In the genomic region with DNA sequence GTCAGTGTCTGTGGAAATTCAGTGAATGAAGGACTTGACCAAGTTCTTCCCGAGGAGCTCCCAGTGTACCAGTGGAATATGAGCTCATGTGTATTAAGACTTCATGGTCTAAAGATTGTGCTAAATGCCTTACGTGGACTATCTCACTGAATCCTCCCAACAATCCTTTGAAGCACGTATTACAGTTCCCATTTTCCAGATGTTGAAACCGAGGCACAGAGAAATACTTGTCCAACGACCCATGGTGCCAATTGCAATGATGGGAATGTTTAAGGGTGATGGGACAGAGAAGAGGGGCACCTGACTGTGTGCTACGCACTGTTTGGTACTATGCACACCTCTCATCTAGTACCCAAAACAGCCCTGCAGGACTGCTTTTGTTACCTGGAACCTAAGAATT, we compare ENCODE assay signal across 26 cellular contexts.
DNase-seq lines count a peak whose midpoint lies in the region; ATAC-seq, FAIRE-seq and TF ChIP-seq lines count a peak whose summit lies in the region.
"Had no signal": no experiment of that assay in that cellular context is flagged by ENCODE, and none has a peak within 500 bp of the region (broad histone marks: within the 10 kb centered on the region; RNA-seq: fewer than 3 reads in every experiment).

No MANE protein-coding gene starts in this region.

- POLR2A ChIA-PET in HepG2 (lab: Yijun Ruan, JAX) = no interaction called here
- POLR2A ChIA-PET in K562 (lab: Yijun Ruan, JAX) = interaction anchor here (0.5 to 1.4 kb wide), 2 partner anchors 8 to 561 kb away, joined by 3 read pairs; no protein-coding TSS in a partner anchor
- POLR2A ChIA-PET in H1 (lab: Charles Lee; ENCODE audit: partially characterized antibody) = interaction anchor here (0.6 kb wide), 1 partner anchor 62 kb away, joined by 3 read pairs; no protein-coding TSS in a partner anchor

- 0 out of 2 replicates have a peak, but pooled peaks cover 3% of the 10 kb centered on the region for H4K20me1 ChIP-seq in HepG2 (ENCODE audit: insufficient read depth, low read length)
- no peaks in the 10 kb centered on the region for H4K20me1 ChIP-seq in K562 (replicated peaks; ENCODE audit: control insufficient read depth, insufficient read depth, low read length)
- H4K20me1 ChIP-seq in H1 (replicated peaks in 1 of 2; ENCODE audit: control insufficient read depth in 1 of 2, insufficient read depth in 2 of 2, low read length in 2 of 2) = no peaks in the 10 kb centered on the region
- H4K20me1 ChIP-seq: BLaER1 had no signal

- no peak for DNase-seq in HepG2 (ENCODE audit: low spot score)
- DNase-seq in right lobe of liver = no peak
- DNase-seq in K562 (ENCODE audit: extremely low read depth in 1 of 4, low spot score in 3 of 4) = no peak
- no peak for DNase-seq in H1 (ENCODE audit: low read depth in 1 of 2, low spot score in 2 of 2)
- no peak for DNase-seq in right cardiac atrium
- DNase-seq: 8988T; ACHN; BE2C; C1 segment of cervical spinal cord; CD4-positive, alpha-beta memory T cell; CD4-positive, CD25-positive, alpha-beta regulatory T cell; CD8-positive, alpha-beta memory T cell; COR-L47; DMS 273 treated with DMSO at 0.1 percent for 48 hours; DMS153; DMS79; DND-41; EL; GDM1 had no signal

- no peak overlapping the region for H2BK5ac ChIP-seq in H1 (ENCODE audit: low read depth, low read length)

- H3K4me1 ChIP-seq in HepG2 (ENCODE audit: insufficient read depth, low read length) = 0 out of 2 replicates have a peak, but pooled peaks cover 5% of the 10 kb centered on the region
- peaks cover 0 to 10% (median 4%) of the 10 kb centered on the region in 4 donors for H3K4me1 ChIP-seq in right lobe of liver
- peaks cover 6 to 19% of the 10 kb centered on the region in 2 experiments; a peak in 4 of 5 replicates for H3K4me1 ChIP-seq in K562 (replicated peaks in 1 of 2; ENCODE audit: control insufficient read depth in 2 of 2, insufficient read depth in 2 of 2, low read length in 2 of 2)
- H3K4me1 ChIP-seq in H1 (replicated peaks in 1 of 4; ENCODE audit: control insufficient read depth in 3 of 4, insufficient read depth in 4 of 4, low read length in 3 of 4) = peaks cover 0 to 3% (median 1%) of the 10 kb centered on the region in 4 experiments; a peak in 4 of 7 replicates
- peaks cover under 1% of the 10 kb centered on the region for H3K4me1 ChIP-seq in right cardiac atrium (ENCODE audit: control insufficient read depth, insufficient read depth, low read length)

- no peak overlapping the region for H2BK12ac ChIP-seq in H1 (ENCODE audit: low read depth, low read length)

- H4K8ac ChIP-seq in H1 (ENCODE audit: extremely low read depth, insufficient read depth, low read length) = no peak overlapping the region

- TF ChIP-seq RAD21 in HepG2 (CRISPR knock-in tag; IDR thresholded peaks at IDR 0.05) = no peak
- TF ChIP-seq RAD21 in K562 (CRISPR knock-in tag; conservative IDR thresholded peaks at IDR 0.05 in 1 of 2, IDR thresholded peaks at IDR 0.05 in 1 of 2) = no peak
- TF ChIP-seq RAD21 in H1 (IDR thresholded peaks at IDR 0.05 in 1 of 2, conservative IDR thresholded peaks at IDR 0.05 in 1 of 2; ENCODE audit: low read depth in 2 of 2, low read length in 2 of 2) = no peak

- no peak overlapping the region for H3K4ac ChIP-seq in H1 (replicated peaks; ENCODE audit: insufficient read length, low read depth, low read length)

- no peaks in the 10 kb centered on the region for H3K23me2 ChIP-seq in H1 (ENCODE audit: low read depth, low read length)

- no peak overlapping the region for H3K18ac ChIP-seq in H1 (ENCODE audit: extremely low read depth, low read length)

- H3K27me3 ChIP-seq in HepG2 (ENCODE audit: control insufficient read depth in 1 of 2, insufficient read depth in 2 of 2, low read length in 2 of 2) (no peaks in the 10 kb centered on the region), right lobe of liver (no peaks in the 10 kb centered on the region), K562 (ENCODE audit: control insufficient read depth in 2 of 2, insufficient read depth in 2 of 2, low read length in 2 of 2) (peaks cover 3 to 19% of the 10 kb centered on the region in 2 experiments; a peak in 3 of 5 replicates), H1 (replicated peaks in 1 of 4; ENCODE audit: control insufficient read depth in 3 of 4, extremely low read depth in 1 of 4, insufficient read depth in 3 of 4, low read length in 3 of 4) (no peaks in the 10 kb centered on the region), right cardiac atrium (ENCODE audit: control insufficient read depth, insufficient read depth) (no peaks in the 10 kb centered on the region)
- H3K27me3 ChIP-seq: BE2C, BLaER1 had no signal

- H2AFZ ChIP-seq in HepG2 (ENCODE audit: low read length) (no peak overlapping the region), K562 (ENCODE audit: low read depth, low read length) (no peak overlapping the region), H1 (ENCODE audit: low read length) (no peak overlapping the region)

- no peaks in the 10 kb centered on the region for H3K79me2 ChIP-seq in HepG2 (ENCODE audit: insufficient read depth, low read length)
- no peaks in the 10 kb centered on the region for H3K79me2 ChIP-seq in K562 (ENCODE audit: control insufficient read depth, insufficient read depth, low read length)
- no peaks in the 10 kb centered on the region for H3K79me2 ChIP-seq in H1 (ENCODE audit: control insufficient read depth in 1 of 2, insufficient read depth in 2 of 2, low read length in 2 of 2)

- WGBS in HepG2 (ENCODE audit: low lambda C conversion rate) = 68% methylated on average over 6 of the region's 6 CpGs
- 82% methylated on average over 2 of the region's 6 CpGs for WGBS in right lobe of liver (ENCODE audit: insufficient coverage, low coverage, low lambda C conversion rate, missing lambda C conversion rate)
- WGBS in K562 (ENCODE audit: insufficient coverage, low coverage, missing lambda C conversion rate) = 31% methylated on average over 6 of the region's 6 CpGs
- WGBS in H1 (ENCODE audit: extremely low coverage in 1 of 2, insufficient coverage in 1 of 2, insufficient read length in 1 of 2, insufficient replicate concordance in 2 of 2, low coverage in 1 of 2, low lambda C conversion rate in 2 of 2, missing lambda C conversion rate in 1 of 2), 2 experiments = 82% methylated on average over 6 of the region's 6 CpGs; no CpG with 5 or more reads in 1 of the 2 experiments
- WGBS in right cardiac atrium = 87% methylated on average over 6 of the region's 6 CpGs

- TF ChIP-seq POLR2A in HepG2 (IDR thresholded peaks at IDR 0.05; ENCODE audit: insufficient read depth in 1 of 2, low read depth in 2 of 2, low read length in 2 of 2) (no peak), right lobe of liver (IDR thresholded peaks at IDR 0.05) (no peak), K562 (conservative IDR thresholded peaks at IDR 0.05) (no peak), H1 (IDR thresholded peaks at IDR 0.05; ENCODE audit: control extremely low read depth in 1 of 2, low read depth in 2 of 2, low read length in 2 of 2) (no peak)

- no peak overlapping the region for H4K5ac ChIP-seq in H1 (ENCODE audit: insufficient read length, low read depth, low read length)

- no peak overlapping the region for H2BK120ac ChIP-seq in H1 (replicated peaks; ENCODE audit: low read depth, low read length)

- no peaks in the 10 kb centered on the region for H3K36me3 ChIP-seq in HepG2 (replicated peaks in 1 of 2; ENCODE audit: control insufficient read depth in 1 of 2, insufficient read depth in 2 of 2, low read length in 2 of 2)
- no peaks in the 10 kb centered on the region for H3K36me3 ChIP-seq in right lobe of liver
- H3K36me3 ChIP-seq in K562 (ENCODE audit: control insufficient read depth, insufficient read depth, low read length) = no peaks in the 10 kb centered on the region
- H3K36me3 ChIP-seq in H1 (ENCODE audit: control insufficient read depth in 2 of 4, insufficient read depth in 4 of 4, low read length in 3 of 4) = no peaks in the 10 kb centered on the region
- H3K36me3 ChIP-seq: BE2C, BLaER1 had no signal

- H3K9ac ChIP-seq in HepG2 (ENCODE audit: insufficient read depth, low read depth, low read length) = no peak overlapping the region
- H3K9ac ChIP-seq in K562 (ENCODE audit: insufficient read depth in 1 of 2, low read depth in 2 of 2, low read length in 2 of 2) = no peak overlapping the region
- no peak overlapping the region for H3K9ac ChIP-seq in H1 (replicated peaks in 1 of 4; ENCODE audit: extremely low read depth in 1 of 4, low read depth in 3 of 4, low read length in 3 of 4)
- H3K9ac ChIP-seq: BLaER1 had no signal

- H3K4me2 ChIP-seq in HepG2 (ENCODE audit: low read depth, low read length) (no peak overlapping the region), K562 (ENCODE audit: insufficient read depth, low read length) (no peak overlapping the region), H1 (ENCODE audit: insufficient read depth in 1 of 2, low read depth in 2 of 2, low read length in 2 of 2) (no peak overlapping the region)
- H3K4me2 ChIP-seq: BLaER1 had no signal

- H4K91ac ChIP-seq in H1 (replicated peaks; ENCODE audit: insufficient read length, low read length) = no peak overlapping the region

- no peaks in the 10 kb centered on the region for H3K9me1 ChIP-seq in K562 (ENCODE audit: control insufficient read depth, insufficient read depth, low read length)

- no peak overlapping the region for H2AK5ac ChIP-seq in H1 (ENCODE audit: low read depth, low read length)

- H2BK20ac ChIP-seq in H1 (ENCODE audit: low read length) = no peak overlapping the region

- CTCF ChIA-PET in HepG2 (lab: Yijun Ruan, JAX; ENCODE audit: low intra/inter-chr PET ratio, low total read pairs) = no interaction called here
- CTCF ChIA-PET in K562 (lab: Yijun Ruan, JAX; ENCODE audit: low intra/inter-chr PET ratio) = no interaction called here
- CTCF ChIA-PET in H1 (lab: Charles Lee; ENCODE audit: partially characterized antibody) = interaction anchor here (0.7 to 10.3 kb wide), 7 partner anchors 10 to 374 kb away, joined by 3 to 72 read pairs (median 3); no protein-coding TSS in a partner anchor

- no peak for TF ChIP-seq CTCF in HepG2 (CRISPR knock-in tag; IDR thresholded peaks at IDR 0.05)
- TF ChIP-seq CTCF in right lobe of liver (IDR thresholded peaks at IDR 0.05) = no peak
- no peak for TF ChIP-seq CTCF in K562 (IDR thresholded peaks at IDR 0.05 in 2 of 3, conservative IDR thresholded peaks at IDR 0.05 in 1 of 3; ENCODE audit: insufficient read depth in 2 of 3, low read depth in 1 of 3, low read length in 3 of 3)
- no peak for TF ChIP-seq CTCF in H1 (IDR thresholded peaks at IDR 0.05; ENCODE audit: control extremely low read depth in 1 of 3, insufficient read depth in 1 of 3, low read depth in 1 of 3, low read length in 3 of 3)

- FAIRE-seq in HepG2 (lab: Jason Lieb, UNC) (no peak), K562 (lab: Jason Lieb, UNC) (no peak), H1 (lab: Jason Lieb, UNC) (no peak)
- FAIRE-seq: A204.1, GM12878, GM12892, GM18507, GM19239 had no signal

- no peak overlapping the region for H3K23ac ChIP-seq in H1 (ENCODE audit: insufficient read length)

- in situ Hi-C loops in HepG2 (cut with HindIII; ENCODE audit: extremely low pct_ligation_motif_present, low pct_unique_long_range_greater_than_20kb) (no loop called here), K562 (cut with MboI) (loop anchor here (25.0 kb wide), 1 partner anchor 708 kb away; no protein-coding TSS in a partner anchor)

- no peaks in the 10 kb centered on the region; the same call in 1 of the 2 replicates for H3K79me1 ChIP-seq in H1 (ENCODE audit: low read depth, low read length)

- H3K27ac ChIP-seq in HepG2 (ENCODE audit: extremely low read length, insufficient read depth, low read length) = no peak overlapping the region
- no peak overlapping the region for H3K27ac ChIP-seq in right lobe of liver
- no peak overlapping the region for H3K27ac ChIP-seq in K562 (ENCODE audit: extremely low read depth, low read depth, low read length)
- no peak overlapping the region for H3K27ac ChIP-seq in H1 (ENCODE audit: low read depth, low read length)
- H3K27ac ChIP-seq in right cardiac atrium (ENCODE audit: low read length) = no peak overlapping the region
- H3K27ac ChIP-seq: BLaER1 had no signal

- no peak overlapping the region for H2BK15ac ChIP-seq in H1 (ENCODE audit: low read length)

- intact Hi-C loops in HepG2 (cut with micrococcal nuclease; ENCODE audit: unreplicated experiment) = no loop called here
- intact Hi-C loops in right lobe of liver (cut with DNase I) = no loop called here
- intact Hi-C loops in K562 (cut with micrococcal nuclease) = no loop called here
- intact Hi-C loops in right cardiac atrium (cut with DNase I) = loop anchor here in 1 of 4 donors (10.0 kb wide), 1 partner anchor 155 kb away; no protein-coding TSS in a partner anchor

- BruUV-seq in HepG2 (replicated peaks; lab: Mats Ljungman, UMichigan) (no TSS peak), K562 (replicated peaks; lab: Mats Ljungman, UMichigan) (no TSS peak)

- H3K9me3 ChIP-seq in HepG2 (ENCODE audit: low read length) (no peaks in the 10 kb centered on the region), right lobe of liver (no peaks in the 10 kb centered on the region), K562 (replicated peaks; ENCODE audit: control insufficient read depth, insufficient read depth, low read depth, low read length) (no peaks in the 10 kb centered on the region), H1 (ENCODE audit: insufficient read depth in 2 of 2, low read depth in 1 of 2, low read length in 1 of 2) (no peaks in the 10 kb centered on the region), right cardiac atrium (ENCODE audit: control insufficient read depth, low read length) (no peaks in the 10 kb centered on the region)
- H3K9me3 ChIP-seq: BE2C, BLaER1 had no signal

- no peak overlapping the region for H3K4me3 ChIP-seq in HepG2 (replicated peaks in 1 of 3; ENCODE audit: insufficient read depth in 1 of 3, low read depth in 2 of 3, low read length in 3 of 3)
- H3K4me3 ChIP-seq in right lobe of liver = no peak overlapping the region
- H3K4me3 ChIP-seq in K562 = no peak overlapping the region
- no peak overlapping the region for H3K4me3 ChIP-seq in H1 (ENCODE audit: extremely low read depth in 1 of 4, insufficient read depth in 2 of 4, low read depth in 3 of 4, low read length in 4 of 4)
- H3K4me3 ChIP-seq in right cardiac atrium (ENCODE audit: low read length) = no peak overlapping the region
- H3K4me3 ChIP-seq: BLaER1, GM12878 had no signal

- ATAC-seq in HepG2 (no peak), right lobe of liver (no peak), K562 (no peak), right cardiac atrium (no peak), GM19023 (IDR thresholded peaks at IDR 0.05; ENCODE audit: unreplicated experiment) (no peak)
- ATAC-seq: GM12878 had no signal

- TF ChIP-seq EP300 in HepG2 (IDR thresholded peaks at IDR 0.05; ENCODE audit: low read depth in 2 of 2, low read length in 2 of 2) = no peak
- no peak for TF ChIP-seq EP300 in HepG2 (CRISPR knock-in tag; IDR thresholded peaks at IDR 0.05; ENCODE audit: borderline replicate concordance)
- no peak for TF ChIP-seq EP300 in K562 (IDR thresholded peaks at IDR 0.05; ENCODE audit: low read length)
- TF ChIP-seq EP300 in H1 (IDR thresholded peaks at IDR 0.05; ENCODE audit: borderline replicate concordance in 1 of 2, low read depth in 2 of 2, low read length in 2 of 2) = no peak

- H3K14ac ChIP-seq in H1 (ENCODE audit: insufficient read length) = no peak overlapping the region

- H3K56ac ChIP-seq in H1 (replicated peaks; ENCODE audit: insufficient read length, low read depth, low read length) = no peak overlapping the region
